Comparison of ENCODE assay signal across 1 cellular context in genomic region chr2:11054783-11055751, GRCh38.
TF ChIP-seq lines count a peak whose summit lies in the region.

No MANE protein-coding gene starts in this region.

TF ChIP-seq in IMR-90, 13 proteins besides CTCF, POLR2A, EP300 and RAD21 (continued from another document):
- no peak for TF ChIP-seq RCOR1 (IDR thresholded peaks at IDR 0.05; ENCODE audit: insufficient replicate concordance, low read length)
TF ChIP-seq in IMR-90: peak in this region for 0.
